ENCODE assay signal across 19 cellular contexts in genomic region chr7:147759327-147759943, GRCh38.
"Had no signal": no experiment of that assay in that cellular context is flagged by ENCODE, and none has a peak within 500 bp of the region (broad histone marks: within the 10 kb centered on the region; RNA-seq: fewer than 3 reads in every experiment).

No MANE protein-coding gene starts in this region.

- H3K27me3 ChIP-seq: gastrocnemius medialis, sigmoid colon, spleen, vagina had no signal

- H3K4me1 ChIP-seq: gastrocnemius medialis, left ventricle myocardium inferior, sigmoid colon, spleen, vagina had no signal

- H3K9me3 ChIP-seq: gastrocnemius medialis, left ventricle myocardium inferior, sigmoid colon, thoracic aorta, vagina had no signal

- H3K4me3 ChIP-seq: gastrocnemius medialis, left ventricle myocardium inferior, sigmoid colon, spleen, thoracic aorta, vagina had no signal

- DNase-seq: activated CD4-positive, alpha-beta memory T cell treated with anti-CD3 and anti-CD28 coated beads for 36 hours; activated CD4-positive, alpha-beta T cell treated with anti-CD3 and anti-CD28 coated beads for 48 hours; activated naive CD4-positive, alpha-beta T cell treated with Interleukin-2 at 50 U/mL for 16 hours; activated naive CD8-positive, alpha-beta T cell treated with anti-CD3 and anti-CD28 coated beads for 36 hours; activated T-cell treated with anti-CD3 and anti-CD28 coated beads, Interleukin-2, amount 50 U/mL, for 48 hours; effector memory CD8-positive, alpha-beta T cell; gastrocnemius medialis; hippocampal formation; kidney glomerular epithelial cell; left ventricle myocardium inferior; naive thymus-derived CD8-positive, alpha-beta T cell; retina; sigmoid colon; spleen; stimulated activated CD4-positive, alpha-beta T cell treated with anti-CD3 and anti-CD28 coated beads, Interleukin-4, amount 100 ng/mL, for 1 hour; stimulated activated naive CD4-positive, alpha-beta T cell had no signal

- H3K36me3 ChIP-seq: gastrocnemius medialis, left ventricle myocardium inferior, sigmoid colon, spleen, thoracic aorta, vagina had no signal

- ATAC-seq: effector memory CD8-positive, alpha-beta T cell; esophagus mucosa; gastrocnemius medialis; naive thymus-derived CD8-positive, alpha-beta T cell had no signal

- H3K27ac ChIP-seq: gastrocnemius medialis, left ventricle myocardium inferior, sigmoid colon, spleen, thoracic aorta, vagina had no signal
